ENCODE assay signal across 7 cellular contexts in genomic region chr1:120093548-120094181, GRCh38. TPM values are rescaled to one million over a fixed set of nuclear protein-coding genes. Genes with fewer than 3 reads are reported as not detected.
DNase-seq lines count a peak whose midpoint lies in the region; ATAC-seq, FAIRE-seq and TF ChIP-seq lines count a peak whose summit lies in the region.
"Not testable (repeated sequence)": the region's sequence is repeated elsewhere in the genome, so short reads cannot be mapped to it uniquely, and the experiment has no call there.

No MANE protein-coding gene starts in this region.

- not testable (repeated sequence) for TF ChIP-seq RAD21 in GM12878 (IDR thresholded peaks at IDR 0.05; ENCODE audit: insufficient read depth, low read depth, low read length)

- H3K4me3 Mint-ChIP-seq in naive B cell = peak overlapping the region in 1 of 8 donors; percentile 53

- FAIRE-seq in GM12891 (lab: Jason Lieb, UNC) = peak; percentile 54
- FAIRE-seq in GM12878 (lab: Jason Lieb, UNC) = not testable (repeated sequence)

- TF ChIP-seq CTCF in GM12878 (IDR thresholded peaks at IDR 0.05 in 2 of 3, conservative IDR thresholded peaks at IDR 0.05 in 1 of 3; ENCODE audit: control insufficient read depth in 2 of 3, extremely low read depth in 1 of 3, insufficient read depth in 1 of 3, low read depth in 3 of 3, low read length in 3 of 3) = not testable (repeated sequence)

- SMC1A ChIA-PET in GM12878 (lab: Charles Lee; ENCODE audit: uncharacterized antibody, unreplicated experiment) = not testable (repeated sequence)

- peak overlapping the region in 1 of 6 donors; percentile 67 for H3K27ac Mint-ChIP-seq in naive B cell

- H3K27me3 ChIP-seq in GM12878 (replicated peaks in 1 of 2; ENCODE audit: control insufficient read depth in 2 of 2, insufficient read depth in 2 of 2, low read length in 1 of 2) = not testable (repeated sequence)

- RAD21 ChIA-PET in GM12878 (lab: Charles Lee; ENCODE audit: unreplicated experiment) = not testable (repeated sequence)

- H3K36me3 Mint-ChIP-seq in naive B cell = not testable (repeated sequence)

- H3K36me3 ChIP-seq in GM12878 (ENCODE audit: control insufficient read depth in 2 of 2, insufficient read depth in 2 of 2, low read length in 1 of 2) = not testable (repeated sequence)

- not testable (repeated sequence) for H3K27me3 Mint-ChIP-seq in naive B cell

- H3K27ac ChIP-seq in GM12878 (ENCODE audit: control insufficient read depth, insufficient read depth) = not testable (repeated sequence)

- not testable (repeated sequence) for H3K9ac ChIP-seq in GM12878 (ENCODE audit: control insufficient read depth, insufficient read depth, low read length)

- DNase-seq in GM12891 (ENCODE audit: insufficient read length, low spot score); GM12878 (ENCODE audit: low read depth, low spot score); naive B cell; stimulated activated naive CD8-positive, alpha-beta T cell treated with anti-CD3 and anti-CD28 coated beads, Interleukin-15, Interleukin-2, amounts not matched to agents 100 U/mL and 50 U/mL, for 24 hours: not testable (repeated sequence)

- in situ Hi-C loops in GM12878 (cut with MboI) = not testable (repeated sequence)

- ATAC-seq in GM18867 (IDR thresholded peaks at IDR 0.05; ENCODE audit: unreplicated experiment) (peak; percentile 45), HG02798 (IDR thresholded peaks at IDR 0.05; ENCODE audit: poor library complexity, unreplicated experiment) (peak; percentile 43), HG03571 (IDR thresholded peaks at IDR 0.05; ENCODE audit: unreplicated experiment) (peak; percentile 53), GM12878 (peak; percentile 59), naive B cell (ENCODE audit: low read depth in 2 of 2) (peak; percentile 99 to 100)
- peak; percentile 61 for ATAC-seq in stimulated activated naive CD8-positive, alpha-beta T cell treated with anti-CD3 and anti-CD28 coated beads, Interleukin-15, Interleukin-2, amounts not matched to agents 100 U/mL and 50 U/mL, for 24 hours

- CTCF ChIA-PET in GM12878 (lab: Yijun Ruan, JAX) = not testable (repeated sequence)

- H2AFZ ChIP-seq in GM12878 (ENCODE audit: control insufficient read depth, low read depth, low read length) = not testable (repeated sequence)

- H4K20me1 ChIP-seq in GM12878 (ENCODE audit: control insufficient read depth, insufficient read depth) = not testable (repeated sequence)

- H3K9me3 Mint-ChIP-seq in naive B cell = not testable (repeated sequence)

- TF ChIP-seq POLR2A in GM12891 (IDR thresholded peaks at IDR 0.05; ENCODE audit: low read depth, low read length); GM12878 (IDR thresholded peaks at IDR 0.05; ENCODE audit: low read depth, low read length): not testable (repeated sequence)

- POLR2A ChIA-PET in GM12878 (lab: Charles Lee) = not testable (repeated sequence)

- H3K79me2 ChIP-seq in GM12878 (ENCODE audit: control insufficient read depth, insufficient read depth, low read length) = not testable (repeated sequence)

- not testable (repeated sequence) for BruUV-seq in GM12878 (replicated peaks; lab: Mats Ljungman, UMichigan)

- not testable (repeated sequence) for H3K4me2 ChIP-seq in GM12878 (ENCODE audit: control insufficient read depth, insufficient read depth)

- TF ChIP-seq EP300 in GM12878 (IDR thresholded peaks at IDR 0.05; ENCODE audit: borderline replicate concordance in 1 of 2, control insufficient read depth in 1 of 2, low read depth in 2 of 2, low read length in 2 of 2) = not testable (repeated sequence)

- 17% methylated on average over 1 of the region's 4 CpGs for WGBS in GM12878 (ENCODE audit: insufficient coverage, insufficient replicate concordance, low lambda C conversion rate, missing lambda C conversion rate)

- peaks cover 0 to 26% (median 16%) of the 10 kb centered on the region in 3 donors for H3K4me1 Mint-ChIP-seq in naive B cell

- H3K4me1 ChIP-seq in GM12878 (ENCODE audit: control insufficient read depth, insufficient read depth, low read length) = not testable (repeated sequence)

- H3K9me3 ChIP-seq in GM12878 (replicated peaks; ENCODE audit: control insufficient read depth, insufficient read depth, low read length) = not testable (repeated sequence)

- not testable (repeated sequence) for H3K4me3 ChIP-seq in GM12878

- intact Hi-C loops in GM12878 (cut with micrococcal nuclease; ENCODE audit: unreplicated experiment) = not testable (repeated sequence)

RNA-seq across cellular contexts. Expression of gene NOTCH2, which starts 24.2 kb away (rescaled TPM):
- 2.0 TPM for polyA plus RNA-seq in GM12891 (2012; ENCODE audit: low read depth, missing spikeins)
- 7.3 and 8.5 TPM in 2 replicates for total RNA-seq in GM12878 (2013; cell fraction: nucleolus; rRNA removed)
- total RNA-seq in GM12878 (2014; rRNA removed) = 0.38 and 0.62 TPM in 2 replicates
- total RNA-seq in GM12878 (2014; rRNA removed; fragmentation: Illumina TruSeq; extraction: Trizol) = 0.40 and 0.46 TPM in 2 replicates
- total RNA-seq in GM12878 (2021) = 1.4 and 1.6 TPM in 2 replicates
- 2.6 TPM for polyA plus RNA-seq in GM12878 (2011; ENCODE audit: low read depth)
- polyA plus RNA-seq in GM12878 (2011; rRNA removed) = 1.5 and 2.0 TPM in 2 replicates
- 2.0 and 2.5 TPM in 2 replicates for polyA plus RNA-seq in GM12878 (2011; cell fraction: cytosol; rRNA removed)
- 3.9 and 4.0 TPM in 2 replicates for polyA plus RNA-seq in GM12878 (2011; cell fraction: nucleus; rRNA removed)
- 1.8 and 2.2 TPM in 2 replicates for polyA plus RNA-seq in GM12878 (2012)
- polyA plus RNA-seq in GM12878 (2014; fragmentation: Illumina TruSeq; extraction: Trizol) = 0.24 and 0.47 TPM in 2 replicates
- under 1 TPM in 1 of 2 experiments, not detected in 1; 0.02 TPM for polyA plus RNA-seq in GM12878 (2014; fragmentation: Nextera tagmentation; extraction: Ambion mirVana)
- 0.33 and 0.58 TPM in 2 replicates for polyA plus RNA-seq in GM12878 (2014; rRNA removed)
- under 1 TPM; 0.70 to 0.74 TPM for polyA plus RNA-seq in GM12878 (2016; fragmentation: Nextera tagmentation; extraction: Ambion mirVana)
- 16.7 and 23.2 TPM in 2 replicates for polyA minus RNA-seq in GM12878 (2011; rRNA and poly(A)+ RNA removed)
- 5.6 and 5.8 TPM in 2 replicates for polyA minus RNA-seq in GM12878 (2011; cell fraction: cytosol; rRNA and poly(A)+ RNA removed)
- 9.9 and 14.0 TPM in 2 replicates for polyA minus RNA-seq in GM12878 (2011; cell fraction: nucleus; rRNA and poly(A)+ RNA removed)
- polyA plus RNA-seq in naive B cell (ENCODE audit: low read depth in 6 of 6) = 10 to 100 TPM; 45.8 to 70.9 (median 64.7) TPM

Comparison
In these comparisons a context has a peak if more than half of its experiments do, and no peak if none do; other contexts are left out.
1. ATAC-seq: peak in every context shown above with its lines; median percentile 100 in naive B cell; 61 in stimulated activated naive CD8-positive, alpha-beta T cell treated with anti-CD3 and anti-CD28 coated beads, Interleukin-15, Interleukin-2, amounts not matched to agents 100 U/mL and 50 U/mL, for 24 hours; 59 in GM12878; 53 in HG03571; 45 in GM18867; 43 in HG02798.
2. RNA of gene NOTCH2, which starts 24.2 kb away (polyA plus RNA-seq): 45.8 to 70.9 TPM in naive B cell; 0.02 to 4.0 TPM in GM12878; every median in the first group is over 4 times any median in the second.